In the genomic region with DNA sequence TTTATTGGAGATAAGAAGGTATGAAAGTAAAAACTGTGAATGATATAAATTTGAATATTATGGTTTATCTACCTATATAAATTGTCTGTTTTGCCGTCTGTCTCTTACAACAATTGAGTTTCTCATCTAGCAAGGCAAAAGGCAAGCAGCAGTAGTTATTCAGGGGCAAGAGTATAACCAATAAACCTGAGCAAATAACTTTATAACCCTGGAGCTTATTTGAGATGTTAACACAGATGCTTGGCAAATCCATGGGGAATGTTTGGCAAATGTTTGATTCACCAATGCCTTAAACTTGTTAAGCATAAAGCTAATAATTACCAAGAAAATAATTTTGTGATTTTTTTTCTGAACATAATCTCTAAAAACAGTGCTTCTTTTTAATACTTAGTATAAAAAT, we compare ENCODE assay signal across 17 cellular contexts. TPM values are rescaled to one million over a fixed set of nuclear protein-coding genes. Genes with fewer than 3 reads are reported as not detected.
A peak's percentile ranks its signal among the peaks of the same experiment; 100 is the strongest.
DNase-seq lines count a peak whose midpoint lies in the region; ATAC-seq and TF ChIP-seq lines count a peak whose summit lies in the region.
"Had no signal": no experiment of that assay in that cellular context is flagged by ENCODE, and none has a peak within 500 bp of the region (broad histone marks: within the 10 kb centered on the region; RNA-seq: fewer than 3 reads in every experiment).

No MANE protein-coding gene starts in this region.

- peak overlapping the region; percentile 64 for H3K27ac ChIP-seq in VCaP
- no peak overlapping the region for H3K27ac ChIP-seq in neural progenitor cell
- H3K27ac ChIP-seq in right cardiac atrium (ENCODE audit: low read length), result no peak overlapping the region
- H3K27ac ChIP-seq: BLaER1 treated with 17β-estradiol and CSF1 and Interleukin-3, amounts not matched to agents 10 nM and 100 nM; GM23248 had no signal

- no peak for TF ChIP-seq CTCF in VCaP (conservative IDR thresholded peaks at IDR 0.05)
- TF ChIP-seq CTCF in neural progenitor cell (IDR thresholded peaks at IDR 0.05), result no peak

- H3K4me3 Mint-ChIP-seq in neural progenitor cell, result no peak overlapping the region
- H3K4me3 Mint-ChIP-seq: B cell; CD8-positive, alpha-beta T cell; IgD-negative memory B cell had no signal

- no peaks in the 10 kb centered on the region for H3K27me3 ChIP-seq in neural progenitor cell
- no peaks in the 10 kb centered on the region for H3K27me3 ChIP-seq in right cardiac atrium (ENCODE audit: control insufficient read depth, insufficient read depth)
- H3K27me3 ChIP-seq: BLaER1 treated with 17β-estradiol and CSF1 and Interleukin-3, amounts not matched to agents 10 nM and 100 nM had no signal

- peak overlapping the region; percentile 12 for H3K4me2 ChIP-seq in neural progenitor cell
- H3K4me2 ChIP-seq: BLaER1 treated with 17β-estradiol and CSF1 and Interleukin-3, amounts not matched to agents 10 nM and 100 nM had no signal

- no peak overlapping the region for H3K4me3 ChIP-seq in neural progenitor cell
- no peak overlapping the region for H3K4me3 ChIP-seq in right cardiac atrium (ENCODE audit: low read length)
- H3K4me3 ChIP-seq: BLaER1 treated with 17β-estradiol and CSF1 and Interleukin-3, amounts not matched to agents 10 nM and 100 nM; GM23248; HAP-1 had no signal

- H3K36me3 Mint-ChIP-seq in neural progenitor cell, result no peaks in the 10 kb centered on the region
- H3K36me3 Mint-ChIP-seq: CD8-positive, alpha-beta T cell; IgD-negative memory B cell had no signal

- no peak overlapping the region for H3K9ac ChIP-seq in neural progenitor cell
- H3K9ac ChIP-seq: BLaER1 treated with 17β-estradiol and CSF1 and Interleukin-3, amounts not matched to agents 10 nM and 100 nM; GM23248 had no signal

- H3K27me3 Mint-ChIP-seq in neural progenitor cell (ENCODE audit: insufficient read depth, low read depth), result no peaks in the 10 kb centered on the region

- WGBS in right cardiac atrium, result 86% methylated on average over 1 of the region's 1 CpG

- peaks cover 11% of the 10 kb centered on the region for H3K4me1 Mint-ChIP-seq in neural progenitor cell
- H3K4me1 Mint-ChIP-seq: B cell, IgD-negative memory B cell had no signal

- intact Hi-C loops in right cardiac atrium (cut with DNase I), result no loop called here

- no peak overlapping the region for H3K27ac Mint-ChIP-seq in neural progenitor cell
- H3K27ac Mint-ChIP-seq: B cell; CD8-positive, alpha-beta T cell; IgD-negative memory B cell had no signal

- no peaks in the 10 kb centered on the region for H3K9me3 ChIP-seq in neural progenitor cell (ENCODE audit: low read depth)
- no peaks in the 10 kb centered on the region for H3K9me3 ChIP-seq in right cardiac atrium (ENCODE audit: control insufficient read depth, low read length)
- H3K9me3 ChIP-seq: BLaER1 treated with 17β-estradiol and CSF1 and Interleukin-3, amounts not matched to agents 10 nM and 100 nM; HAP-1 had no signal

- H3K36me3 ChIP-seq in neural progenitor cell, result no peaks in the 10 kb centered on the region
- H3K36me3 ChIP-seq: BLaER1 treated with 17β-estradiol and CSF1 and Interleukin-3, amounts not matched to agents 10 nM and 100 nM; HAP-1 had no signal

- DNase-seq in NCI-H1930 (lab: John Stamatoyannopoulos, UW), result peak; percentile 24 to 66
- DNase-seq in NCI-H69 (lab: John Stamatoyannopoulos, UW), result peak; percentile 35
- no peak for DNase-seq in neural progenitor cell (ENCODE audit: low spot score)
- no peak for DNase-seq in SW 1271 (lab: John Stamatoyannopoulos, UW)
- no peak for DNase-seq in right cardiac atrium
- DNase-seq: Calu3; CD8-positive, alpha-beta T cell; DMS79 treated with DMSO at 0.1 percent for 48 hours; GF-D8; GM23248 had no signal

- H2AFZ ChIP-seq in neural progenitor cell (replicated peaks), result no peak overlapping the region
- H2AFZ ChIP-seq: GM23248 had no signal

- no peaks in the 10 kb centered on the region for H4K20me1 ChIP-seq in neural progenitor cell (ENCODE audit: low read depth)
- H4K20me1 ChIP-seq: BLaER1 treated with 17β-estradiol and CSF1 and Interleukin-3, amounts not matched to agents 10 nM and 100 nM had no signal

- H3K4me1 ChIP-seq in neural progenitor cell (peaks cover 39% of the 10 kb centered on the region), right cardiac atrium (ENCODE audit: control insufficient read depth, insufficient read depth, low read length) (no peaks in the 10 kb centered on the region)
- H3K4me1 ChIP-seq: BLaER1 treated with 17β-estradiol and CSF1 and Interleukin-3, amounts not matched to agents 10 nM and 100 nM had no signal

- no peak for ATAC-seq in HG03460 (IDR thresholded peaks at IDR 0.05; ENCODE audit: unreplicated experiment)
- no peak for ATAC-seq in right cardiac atrium
- ATAC-seq: CD8-positive, alpha-beta T cell; HepG2 had no signal

- no peaks in the 10 kb centered on the region for H3K79me2 ChIP-seq in neural progenitor cell (ENCODE audit: low read depth)

- H3K9me3 Mint-ChIP-seq in neural progenitor cell, result no peaks in the 10 kb centered on the region
- H3K9me3 Mint-ChIP-seq: CD8-positive, alpha-beta T cell; IgD-negative memory B cell had no signal

- peaks cover 11% of the 10 kb centered on the region for H3F3A ChIP-seq in neural progenitor cell (ENCODE audit: low read depth)

RNA-seq across cellular contexts. Expression of gene EPHA4, which starts 9.9 kb away (rescaled TPM):
- 300 and 323 TPM in 2 replicates for total RNA-seq in neural progenitor cell (ENCODE audit: low replicate concordance)
- 100 to 1,000 TPM in 3 of 4 donors, 10 to 100 TPM in 1; 76.9 to 110 (median 104) TPM for total RNA-seq in right cardiac atrium
- polyA plus RNA-seq in right cardiac atrium, result 25.9 TPM
- total RNA-seq: HepG2 had no signal
- polyA plus RNA-seq: HepG2 had no signal

Comparison
In these comparisons a context has a peak if more than half of its experiments do, and no peak if none do; other contexts are left out.
1. DNase-seq: peak in NCI-H1930 (2 of 2) and NCI-H69 (single experiment); none in neural progenitor cell (single experiment), SW 1271 (0 of 2) and right cardiac atrium (0 of 3).